1 cellular context compared by ENCODE assay signal in the genomic region with DNA sequence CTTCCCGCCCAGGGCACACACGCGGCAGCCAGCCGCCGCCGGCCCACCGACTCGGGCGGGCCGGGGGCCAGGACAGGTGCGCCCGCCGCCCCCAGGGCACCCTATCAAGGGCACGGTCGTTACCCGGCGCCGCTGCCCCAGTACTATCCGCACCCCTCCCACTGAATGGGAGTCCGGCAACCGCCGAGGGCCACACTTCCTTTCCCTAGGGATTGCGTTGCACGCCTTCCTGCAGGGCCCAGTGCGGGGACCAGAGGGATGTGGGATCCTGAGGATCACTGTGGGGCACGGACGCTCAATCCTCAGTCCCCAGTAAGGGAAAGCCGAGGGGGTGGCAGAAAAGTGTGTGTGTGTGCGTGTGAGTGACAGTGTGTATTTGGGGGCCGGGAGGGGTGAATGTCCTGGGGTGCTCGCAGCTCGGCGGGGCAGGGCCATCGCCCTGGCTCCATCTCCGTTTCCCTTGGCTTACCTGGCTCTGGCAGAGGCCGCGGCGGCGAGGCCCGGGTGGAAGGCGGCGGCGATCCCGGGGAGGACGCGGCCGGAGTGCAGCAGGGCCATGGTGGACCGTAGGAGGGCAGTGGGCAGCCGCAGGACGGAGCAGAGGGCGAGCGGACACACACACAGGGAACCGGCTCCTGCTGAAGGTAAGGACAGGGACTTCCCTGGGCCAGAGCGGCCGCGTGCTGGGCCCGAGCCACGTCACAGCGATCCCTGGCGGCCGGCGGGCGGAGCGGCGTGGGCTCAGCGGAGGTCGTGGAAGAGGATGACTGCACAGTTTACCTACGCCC.
TF ChIP-seq lines count a peak whose summit lies in the region.

A gene (minus strand): TSS at position 646 of the 788 bp plus-strand sequence. CDS start 88 bp downstream, at position 558.

TF ChIP-seq in HCT116, 20 proteins besides CTCF, POLR2A, EP300 and RAD21 (continued from another document):
- TF ChIP-seq, protein P1, sequence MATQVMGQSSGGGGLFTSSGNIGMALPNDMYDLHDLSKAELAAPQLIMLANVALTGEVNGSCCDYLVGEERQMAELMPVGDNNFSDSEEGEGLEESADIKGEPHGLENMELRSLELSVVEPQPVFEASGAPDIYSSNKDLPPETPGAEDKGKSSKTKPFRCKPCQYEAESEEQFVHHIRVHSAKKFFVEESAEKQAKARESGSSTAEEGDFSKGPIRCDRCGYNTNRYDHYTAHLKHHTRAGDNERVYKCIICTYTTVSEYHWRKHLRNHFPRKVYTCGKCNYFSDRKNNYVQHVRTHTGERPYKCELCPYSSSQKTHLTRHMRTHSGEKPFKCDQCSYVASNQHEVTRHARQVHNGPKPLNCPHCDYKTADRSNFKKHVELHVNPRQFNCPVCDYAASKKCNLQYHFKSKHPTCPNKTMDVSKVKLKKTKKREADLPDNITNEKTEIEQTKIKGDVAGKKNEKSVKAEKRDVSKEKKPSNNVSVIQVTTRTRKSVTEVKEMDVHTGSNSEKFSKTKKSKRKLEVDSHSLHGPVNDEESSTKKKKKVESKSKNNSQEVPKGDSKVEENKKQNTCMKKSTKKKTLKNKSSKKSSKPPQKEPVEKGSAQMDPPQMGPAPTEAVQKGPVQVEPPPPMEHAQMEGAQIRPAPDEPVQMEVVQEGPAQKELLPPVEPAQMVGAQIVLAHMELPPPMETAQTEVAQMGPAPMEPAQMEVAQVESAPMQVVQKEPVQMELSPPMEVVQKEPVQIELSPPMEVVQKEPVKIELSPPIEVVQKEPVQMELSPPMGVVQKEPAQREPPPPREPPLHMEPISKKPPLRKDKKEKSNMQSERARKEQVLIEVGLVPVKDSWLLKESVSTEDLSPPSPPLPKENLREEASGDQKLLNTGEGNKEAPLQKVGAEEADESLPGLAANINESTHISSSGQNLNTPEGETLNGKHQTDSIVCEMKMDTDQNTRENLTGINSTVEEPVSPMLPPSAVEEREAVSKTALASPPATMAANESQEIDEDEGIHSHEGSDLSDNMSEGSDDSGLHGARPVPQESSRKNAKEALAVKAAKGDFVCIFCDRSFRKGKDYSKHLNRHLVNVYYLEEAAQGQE (IDR thresholded peaks at IDR 0.05; ENCODE audit: low read depth), result no peak
- peak; percentile 74 for TF ChIP-seq POLR2AphosphoS5 (IDR thresholded peaks at IDR 0.05; ENCODE audit: low read depth, low read length)
- TF ChIP-seq CBX3 (IDR thresholded peaks at IDR 0.05; ENCODE audit: low read depth), result peak; percentile 96
- peak; percentile 96 for TF ChIP-seq ZFX (IDR thresholded peaks at IDR 0.05)
- TF ChIP-seq, protein P2, sequence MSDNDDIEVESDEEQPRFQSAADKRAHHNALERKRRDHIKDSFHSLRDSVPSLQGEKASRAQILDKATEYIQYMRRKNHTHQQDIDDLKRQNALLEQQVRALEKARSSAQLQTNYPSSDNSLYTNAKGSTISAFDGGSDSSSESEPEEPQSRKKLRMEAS (IDR thresholded peaks at IDR 0.05), result peak; percentile 87
- peak; percentile 30; the same call in 1 of the 2 replicates for TF ChIP-seq SP1 (IDR thresholded peaks at IDR 0.05; ENCODE audit: low read depth)
